ENCODE assay signal across 28 cellular contexts in the genomic region with DNA sequence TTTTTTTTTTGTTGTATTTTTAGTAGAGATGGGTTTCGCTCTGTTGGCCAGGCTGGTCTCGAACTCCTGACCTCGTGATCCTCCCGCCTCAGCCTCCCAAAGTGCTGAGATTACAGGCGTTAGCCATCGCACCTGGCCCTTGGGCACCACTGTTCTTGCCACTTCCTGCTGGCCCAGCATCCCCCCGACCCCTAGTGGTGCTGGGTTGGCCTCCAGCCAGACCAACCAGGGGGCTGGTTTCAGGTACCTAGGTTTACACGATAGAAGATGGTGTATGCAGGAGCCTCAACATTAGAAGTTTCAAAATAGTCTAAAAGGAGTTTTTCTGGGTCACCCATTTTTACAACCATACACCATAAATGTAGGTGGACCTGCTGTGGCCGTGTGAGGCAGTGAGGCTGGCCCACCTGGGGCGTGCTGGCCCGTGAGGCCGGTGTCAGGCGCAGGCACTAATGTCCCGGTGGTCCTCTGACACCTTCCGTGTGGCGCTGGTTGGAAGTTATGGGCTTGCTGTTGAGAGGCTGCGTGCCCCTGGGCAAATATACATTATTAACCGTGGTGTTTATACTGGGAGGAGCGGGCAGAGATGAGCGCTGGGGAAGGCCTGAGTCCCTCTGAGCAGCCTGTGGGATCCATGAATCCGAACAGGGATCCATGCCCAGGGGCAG.
"Had no signal": no experiment of that assay in that cellular context is flagged by ENCODE, and none has a peak within 500 bp of the region (broad histone marks: within the 10 kb centered on the region; RNA-seq: fewer than 3 reads in every experiment).

No MANE protein-coding gene starts in this region.

- H3K9me3 ChIP-seq: adrenal gland, ascending aorta, heart right ventricle, lower lobe of right lung, psoas muscle, right atrium auricular region, thyroid gland, upper lobe of right lung had no signal

- H3K9me3 Mint-ChIP-seq: activated B cell treated with CpG ODN at 0.5 μM for 24 hours; activated T-cell treated with anti-CD3 and anti-CD28 coated beads, Interleukin-2, amount 50 U/mL, for 24 hours; activated T-helper 2 cell treated with anti-CD3 and anti-CD28 coated beads, Interferon-gamma antibody, Interleukin-2, Interleukin-4, amounts not matched to agents 10 μg/mL and 5 μg/mL and 100 μg/mL, durations not matched to agents 14 hours and 24 hours and 36 hours; stimulated activated naive CD8-positive, alpha-beta T cell treated with anti-CD3 and anti-CD28 coated beads, Interleukin-15, Interleukin-2, amounts not matched to agents 100 ng/mL and 50 ng/mL, for 24 hours had no signal

- ATAC-seq: activated CD4-positive, alpha-beta T cell treated with anti-CD3 and anti-CD28 coated beads for 36 hours; heart right ventricle; lower lobe of right lung; psoas muscle; T-helper 17 cell; upper lobe of right lung had no signal

- H3K27me3 Mint-ChIP-seq: activated B cell treated with CpG ODN at 0.5 μM for 24 hours; activated CD4-positive, alpha-beta T cell treated with anti-CD3 and anti-CD28 coated beads for 36 hours; activated T-cell treated with anti-CD3 and anti-CD28 coated beads, Interleukin-2, amount 50 U/mL, for 24 hours; stimulated activated naive CD8-positive, alpha-beta T cell treated with anti-CD3 and anti-CD28 coated beads, Interleukin-15, Interleukin-2, amounts not matched to agents 100 ng/mL and 50 ng/mL, for 24 hours had no signal

- FAIRE-seq: colon had no signal

- H3K27ac ChIP-seq: adrenal gland, ascending aorta, brain microvascular endothelial cell, heart right ventricle, lower lobe of right lung, psoas muscle, right atrium auricular region, thyroid gland, upper lobe of right lung had no signal

- H3K36me3 Mint-ChIP-seq: activated naive CD8-positive, alpha-beta T cell; naive B cell had no signal

- DNase-seq: activated B cell treated with CpG ODN at 0.5 μM for 24 hours; activated CD4-positive, alpha-beta T cell treated with anti-CD3 and anti-CD28 coated beads for 36 hours; activated CD4-positive, alpha-beta T cell treated with anti-CD3 and anti-CD28 coated beads, Interleukin-2, amount 50 U/mL, for 4 hours; activated CD8-positive, alpha-beta memory T cell treated with anti-CD3 and anti-CD28 coated beads for 24 hours; activated CD8-positive, alpha-beta memory T cell treated with anti-CD3 and anti-CD28 coated beads, Interleukin-2, amount 50 U/mL, for 4 hours; activated naive CD4-positive, alpha-beta T cell; activated T-cell treated with anti-CD3 and anti-CD28 coated beads, Interleukin-2, amount 50 U/mL, for 24 hours; adrenal gland; brain microvascular endothelial cell; central memory CD4-positive, alpha-beta T cell; effector memory CD4-positive, alpha-beta T cell; heart right ventricle; islet precursor cell; lower lobe of right lung; naive B cell; psoas muscle; stimulated activated CD4-positive, alpha-beta T cell treated with anti-CD3 and anti-CD28 coated beads, Interleukin-12 subunit alpha, Interleukin-12 subunit beta, amount 100 ng/mL, for 4 hours; stimulated activated CD4-positive, alpha-beta T cell treated with anti-CD3 and anti-CD28 coated beads, Interleukin-4, amount 100 ng/mL, for 4 hours; substantia nigra; T-helper 17 cell; thyroid gland; upper lobe of right lung had no signal

- H3K36me3 ChIP-seq: adrenal gland, ascending aorta, brain microvascular endothelial cell, heart right ventricle, lower lobe of right lung, right atrium auricular region, thyroid gland, upper lobe of right lung had no signal

- H3K4me1 ChIP-seq: adrenal gland, ascending aorta, psoas muscle, thyroid gland, upper lobe of right lung had no signal

- H3K4me3 Mint-ChIP-seq: activated B cell treated with CpG ODN at 0.5 μM for 24 hours; activated CD4-positive, alpha-beta T cell treated with anti-CD3 and anti-CD28 coated beads for 36 hours; activated naive CD8-positive, alpha-beta T cell; activated T-cell treated with anti-CD3 and anti-CD28 coated beads, Interleukin-2, amount 50 U/mL, for 24 hours; stimulated activated naive CD8-positive, alpha-beta T cell treated with anti-CD3 and anti-CD28 coated beads, Interleukin-15, Interleukin-2, amounts not matched to agents 100 ng/mL and 50 ng/mL, for 24 hours; T-helper 17 cell had no signal

- H3K27me3 ChIP-seq: adrenal gland, ascending aorta, brain microvascular endothelial cell, heart right ventricle, right atrium auricular region, thyroid gland, upper lobe of right lung had no signal

- H3K4me1 Mint-ChIP-seq: activated B cell treated with CpG ODN at 0.5 μM for 24 hours; activated CD4-positive, alpha-beta T cell treated with anti-CD3 and anti-CD28 coated beads for 36 hours; naive B cell; T-helper 17 cell had no signal

- H3K4me3 ChIP-seq: adrenal gland, ascending aorta, heart right ventricle, lower lobe of right lung, psoas muscle, right atrium auricular region, thyroid gland, upper lobe of right lung had no signal

- H3K27ac Mint-ChIP-seq: activated B cell treated with CpG ODN at 0.5 μM for 24 hours; activated CD4-positive, alpha-beta T cell treated with anti-CD3 and anti-CD28 coated beads for 36 hours; activated naive CD8-positive, alpha-beta T cell; activated T-cell treated with anti-CD3 and anti-CD28 coated beads, Interleukin-2, amount 50 U/mL, for 24 hours; activated T-helper 2 cell treated with anti-CD3 and anti-CD28 coated beads, Interferon-gamma antibody, Interleukin-2, Interleukin-4, amounts not matched to agents 10 μg/mL and 5 μg/mL and 100 μg/mL, durations not matched to agents 14 hours and 24 hours and 36 hours; stimulated activated naive CD8-positive, alpha-beta T cell treated with anti-CD3 and anti-CD28 coated beads, Interleukin-15, Interleukin-2, amounts not matched to agents 100 ng/mL and 50 ng/mL, for 24 hours; T-helper 17 cell had no signal
